Comparison of ENCODE assay signal across 18 cellular contexts in genomic region chr3:98906230-98906629, GRCh38. TPM values are rescaled to one million over a fixed set of nuclear protein-coding genes. Genes with fewer than 3 reads are reported as not detected.
DNase-seq lines count a peak whose midpoint lies in the region; ATAC-seq and TF ChIP-seq lines count a peak whose summit lies in the region.
"Had no signal": no experiment of that assay in that cellular context is flagged by ENCODE, and none has a peak within 500 bp of the region (broad histone marks: within the 10 kb centered on the region; RNA-seq: fewer than 3 reads in every experiment).

No MANE protein-coding gene starts in this region.

- H3K79me2 ChIP-seq in ACC112 (ENCODE audit: control insufficient read depth, insufficient read depth, low read length, unreplicated experiment) (peaks cover 27% of the 10 kb centered on the region), hepatocyte (no peaks in the 10 kb centered on the region)

- peak overlapping the region; percentile 3 for H3K4me2 ChIP-seq in hepatocyte

- peaks cover 0 to 7% of the 10 kb centered on the region in 2 donors for H3K9me3 Mint-ChIP-seq in stimulated activated naive B cell treated with anti-CD40 and anti-IgM and Interleukin-4, amounts not matched to agents 10 μg/mL and 1 μg/mL and 100 μg/mL, for 72 hours
- H3K9me3 Mint-ChIP-seq: activated naive CD8-positive, alpha-beta T cell treated with anti-CD3 and anti-CD28 coated beads, Interleukin-2, amount 10 ng/mL, durations not matched to agents 7 days and 5 days had no signal

- H3K4me3 Mint-ChIP-seq in stimulated activated naive B cell treated with anti-CD40 and anti-IgM and Interleukin-4, amounts not matched to agents 10 μg/mL and 1 μg/mL and 100 μg/mL, for 72 hours: no peak overlapping the region
- H3K4me3 Mint-ChIP-seq: activated naive CD8-positive, alpha-beta T cell treated with anti-CD3 and anti-CD28 coated beads, Interleukin-2, amount 10 ng/mL, durations not matched to agents 7 days and 5 days; IgD-negative memory B cell had no signal

- peak overlapping the region; percentile 56 for H3K4me3 ChIP-seq in ACC112 (ENCODE audit: low read depth, low read length)
- H3K4me3 ChIP-seq in hepatocyte: no peak overlapping the region
- H3K4me3 ChIP-seq: lung, pancreas, upper lobe of right lung had no signal

- H3K4me1 ChIP-seq in ACC112 (ENCODE audit: control insufficient read depth, insufficient read depth, low read length, unreplicated experiment) (peaks cover 46% of the 10 kb centered on the region), hepatocyte (ENCODE audit: insufficient read depth) (no peaks in the 10 kb centered on the region)

- WGBS in hepatocyte (ENCODE audit: low lambda C conversion rate, missing lambda C conversion rate): 75% methylated on average over 1 of the region's 1 CpG

- peak overlapping the region; percentile 90 for H3K27ac ChIP-seq in ACC112 (ENCODE audit: low read depth, low read length)
- H3K27ac ChIP-seq in hepatocyte: no peak overlapping the region
- H3K27ac ChIP-seq: pancreas, upper lobe of right lung had no signal

- no peaks in the 10 kb centered on the region for H3K9me2 ChIP-seq in hepatocyte (replicated peaks; ENCODE audit: insufficient read depth)

- H3K27me3 ChIP-seq in ACC112 (ENCODE audit: insufficient read depth, low read length) (no peaks in the 10 kb centered on the region), hepatocyte (no peaks in the 10 kb centered on the region)
- H3K27me3 ChIP-seq: pancreas, upper lobe of right lung had no signal

- peaks cover 5 to 13% of the 10 kb centered on the region in 2 donors for H3K4me1 Mint-ChIP-seq in stimulated activated naive B cell treated with anti-CD40 and anti-IgM and Interleukin-4, amounts not matched to agents 10 μg/mL and 1 μg/mL and 100 μg/mL, for 72 hours

- no peak for TF ChIP-seq CTCF in hepatocyte (IDR thresholded peaks at IDR 0.05; ENCODE audit: poor library complexity)

- H4K20me1 ChIP-seq in hepatocyte (ENCODE audit: insufficient read depth, poor library complexity, severe bottlenecking): no peaks in the 10 kb centered on the region

- H2AFZ ChIP-seq in ACC112 (ENCODE audit: low read length, unreplicated experiment) (peak overlapping the region; percentile 75), hepatocyte (no peak overlapping the region)

- no peak for ATAC-seq in stimulated activated naive B cell treated with anti-CD40 and anti-IgM and Interleukin-4, amounts not matched to agents 10 μg/mL and 1 μg/mL and 100 μg/mL, for 72 hours (replicated peaks)
- ATAC-seq in GM21717 (IDR thresholded peaks at IDR 0.05; ENCODE audit: unreplicated experiment): no peak
- ATAC-seq: pancreas, upper lobe of right lung had no signal

- H3K27ac Mint-ChIP-seq in stimulated activated naive B cell treated with anti-CD40 and anti-IgM and Interleukin-4, amounts not matched to agents 10 μg/mL and 1 μg/mL and 100 μg/mL, for 72 hours: no peak overlapping the region
- H3K27ac Mint-ChIP-seq: activated naive CD8-positive, alpha-beta T cell treated with anti-CD3 and anti-CD28 coated beads, Interleukin-2, amount 10 ng/mL, durations not matched to agents 7 days and 5 days; IgD-negative memory B cell had no signal

- H3K36me3 Mint-ChIP-seq in stimulated activated naive B cell treated with anti-CD40 and anti-IgM and Interleukin-4, amounts not matched to agents 10 μg/mL and 1 μg/mL and 100 μg/mL, for 72 hours: no peaks in the 10 kb centered on the region
- H3K36me3 Mint-ChIP-seq: activated naive CD8-positive, alpha-beta T cell treated with anti-CD3 and anti-CD28 coated beads, Interleukin-2, amount 10 ng/mL, durations not matched to agents 7 days and 5 days; IgD-negative memory B cell had no signal

- DNase-seq in HS-5 (ENCODE audit: low read depth) (peak; percentile 73), astrocyte of the hippocampus (ENCODE audit: low read depth, low spot score) (peak; percentile 88), hepatocyte (ENCODE audit: low spot score) (no peak), SK-N-DZ (ENCODE audit: low spot score) (no peak), NCI-H187 treated with DMSO at 0.1 percent for 48 hours (lab: John Stamatoyannopoulos, UW) (no peak)
- no peak for DNase-seq in stimulated activated naive B cell treated with anti-CD40 and anti-IgM and Interleukin-4, amounts not matched to agents 10 μg/mL and 1 μg/mL and 100 μg/mL, for 72 hours
- DNase-seq: activated naive CD8-positive, alpha-beta T cell treated with anti-CD3 and anti-CD28 coated beads, Interleukin-2, amount 10 ng/mL, durations not matched to agents 7 days and 5 days; DND-41; effector CD4-positive, alpha-beta T cell; NCI-H1436 treated with DMSO at 0.1 percent for 48 hours; NCI-H69; pancreas; Right ventricle myocardium superior; upper lobe of right lung had no signal

- H3K36me3 ChIP-seq in ACC112 (ENCODE audit: insufficient read depth, low read length): no peaks in the 10 kb centered on the region
- H3K36me3 ChIP-seq in hepatocyte (replicated peaks; ENCODE audit: insufficient read depth, low read depth): no peaks in the 10 kb centered on the region
- H3K36me3 ChIP-seq: pancreas, upper lobe of right lung had no signal

- H3K27me3 Mint-ChIP-seq in stimulated activated naive B cell treated with anti-CD40 and anti-IgM and Interleukin-4, amounts not matched to agents 10 μg/mL and 1 μg/mL and 100 μg/mL, for 72 hours: peaks cover 28 to 40% of the 10 kb centered on the region in 2 donors

- peaks cover 4% of the 10 kb centered on the region for H3K9me3 ChIP-seq in hepatocyte (ENCODE audit: low read depth)
- H3K9me3 ChIP-seq: pancreas, upper lobe of right lung had no signal

RNA-seq across cellular contexts. Expression of gene DCBLD2, which starts 4.7 kb away (rescaled TPM):
- 27.9 and 30.6 TPM in 2 replicates for total RNA-seq in hepatocyte
- polyA plus RNA-seq in hepatocyte: 12.9 and 16.8 TPM in 2 replicates
- polyA plus RNA-seq in SK-N-DZ (2014; cell fraction: cytosol; rRNA removed): 25.5 and 32.0 TPM in 2 replicates
- polyA plus RNA-seq in SK-N-DZ (2014; cell fraction: nucleus; rRNA removed): 24.5 and 44.3 TPM in 2 replicates
- polyA plus RNA-seq: IgD-negative memory B cell had no signal

Comparison
In these comparisons a context has a peak if more than half of its experiments do, and no peak if none do; other contexts are left out.
1. DNase-seq: peak in HS-5 (single experiment) and astrocyte of the hippocampus (single experiment); none in hepatocyte (single experiment), SK-N-DZ (single experiment), stimulated activated naive B cell treated with anti-CD40 and anti-IgM and Interleukin-4, amounts not matched to agents 10 μg/mL and 1 μg/mL and 100 μg/mL, for 72 hours (single experiment) and NCI-H187 treated with DMSO at 0.1 percent for 48 hours (single experiment).